8 cellular contexts compared by ENCODE assay signal in the genomic region with DNA sequence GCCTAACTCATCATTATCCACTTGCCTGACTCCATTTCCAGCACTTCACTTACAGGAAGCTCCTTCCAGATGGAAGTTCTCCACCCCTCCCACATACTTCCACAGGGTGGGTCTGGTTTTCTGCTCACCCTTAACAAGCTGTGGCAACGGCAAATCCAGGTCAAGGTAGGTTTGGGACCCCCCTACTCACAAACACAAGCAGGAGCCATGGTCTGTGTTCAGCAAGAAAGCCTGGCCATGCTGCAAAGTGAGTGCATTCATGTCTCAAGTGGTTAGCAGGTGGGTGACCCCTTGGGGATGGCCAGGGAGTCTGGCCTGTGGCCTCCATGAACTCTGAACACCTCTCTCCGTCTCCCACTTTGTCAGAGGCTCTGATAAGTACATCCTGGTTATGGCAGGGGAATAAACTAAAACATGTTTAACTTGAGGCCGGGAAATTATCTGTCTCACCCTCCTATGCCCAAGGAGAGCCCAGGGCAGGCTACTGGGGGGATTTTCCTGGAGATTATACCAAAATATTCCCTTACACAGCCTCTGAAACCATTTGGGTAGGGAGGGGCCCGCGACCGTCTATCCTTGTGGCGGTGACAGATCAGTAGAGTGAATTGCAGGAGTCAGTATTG. TPM values are rescaled to one million over a fixed set of nuclear protein-coding genes. Genes with fewer than 3 reads are reported as not detected.
DNase-seq lines count a peak whose midpoint lies in the region; ATAC-seq and TF ChIP-seq lines count a peak whose summit lies in the region.

No MANE protein-coding gene starts in this region.

- H3K9me3 Mint-ChIP-seq in activated CD4-positive, alpha-beta T cell treated with anti-CD3 and anti-CD28 coated beads, Interleukin-2, amount 10 ng/mL, durations not matched to agents 24 days and 14 days, result peaks cover 3% of the 10 kb centered on the region

- DNase-seq in activated CD4-positive, alpha-beta T cell treated with anti-CD3 and anti-CD28 coated beads, Interleukin-2, amount 10 ng/mL, durations not matched to agents 24 days and 14 days, result peak; percentile 63
- no peak for DNase-seq in activated CD4-positive, alpha-beta T cell treated with anti-CD3 and anti-CD28 coated beads, Interleukin-2, amount 50 U/mL, for 1 hour
- DNase-seq in ascending aorta (ENCODE audit: low spot score in 2 of 2) (no peak), left lung (no peak), tibial artery (no peak), MV-4-11 (lab: John Stamatoyannopoulos, UW) (no peak), HEK293T (ENCODE audit: extremely low spot score) (no peak)
- no peak for DNase-seq in stimulated activated naive CD4-positive, alpha-beta T cell treated with Interleukin-2 at 50 U/mL for 16 hours (lab: John Stamatoyannopoulos, UW)

- CTCF ChIA-PET in HEK293T (lab: Yijun Ruan, JAX), result no interaction called here

- H3K4me1 ChIP-seq in ascending aorta (peaks cover 3 to 10% of the 10 kb centered on the region in 2 donors), left lung (peaks cover 10 to 42% of the 10 kb centered on the region in 2 donors), tibial artery (peaks cover 0 to 22% (median 17%) of the 10 kb centered on the region in 4 donors)

- H3K9me3 ChIP-seq in ascending aorta, result no peaks in the 10 kb centered on the region
- no peaks in the 10 kb centered on the region for H3K9me3 ChIP-seq in left lung
- no peaks in the 10 kb centered on the region for H3K9me3 ChIP-seq in tibial artery

- H3K4me1 Mint-ChIP-seq in activated CD4-positive, alpha-beta T cell treated with anti-CD3 and anti-CD28 coated beads, Interleukin-2, amount 10 ng/mL, durations not matched to agents 24 days and 14 days, result peaks cover 51% of the 10 kb centered on the region

- peak overlapping the region; percentile 94 to 97 for H3K4me3 ChIP-seq in ascending aorta
- H3K4me3 ChIP-seq in left lung, result peak overlapping the region; percentile 70 to 84
- H3K4me3 ChIP-seq in tibial artery, result peak overlapping the region; percentile 80 to 99

- ATAC-seq in left lung, result no peak

- H3K27me3 Mint-ChIP-seq in activated CD4-positive, alpha-beta T cell treated with anti-CD3 and anti-CD28 coated beads, Interleukin-2, amount 10 ng/mL, durations not matched to agents 24 days and 14 days, result peaks cover 2% of the 10 kb centered on the region

- peak overlapping the region; percentile 93 for H3K27ac Mint-ChIP-seq in activated CD4-positive, alpha-beta T cell treated with anti-CD3 and anti-CD28 coated beads, Interleukin-2, amount 10 ng/mL, durations not matched to agents 24 days and 14 days

- POLR2A ChIA-PET in HEK293T (lab: Yijun Ruan, JAX), result interaction anchor here (1.5 kb wide), 1 partner anchor 12 kb away, joined by 5 read pairs; no protein-coding TSS in a partner anchor

- H3K36me3 Mint-ChIP-seq in activated CD4-positive, alpha-beta T cell treated with anti-CD3 and anti-CD28 coated beads, Interleukin-2, amount 10 ng/mL, durations not matched to agents 24 days and 14 days (ENCODE audit: low read depth), result peaks cover 34% of the 10 kb centered on the region

- no peak for TF ChIP-seq CTCF in ascending aorta (IDR thresholded peaks at IDR 0.05)
- TF ChIP-seq CTCF in left lung (IDR thresholded peaks at IDR 0.05), result no peak
- TF ChIP-seq CTCF in tibial artery (IDR thresholded peaks at IDR 0.05), result no peak

- H3K27ac ChIP-seq in ascending aorta (peak overlapping the region; percentile 93 to 98), left lung (peak overlapping the region; percentile 87), tibial artery (peak overlapping the region; percentile 84 to 97)

- H3K36me3 ChIP-seq in ascending aorta (no peaks in the 10 kb centered on the region), left lung (no peaks in the 10 kb centered on the region), tibial artery (no peaks in the 10 kb centered on the region)

- intact Hi-C loops in activated CD4-positive, alpha-beta T cell treated with anti-CD3 and anti-CD28 coated beads, Interleukin-2, amount 10 ng/mL, durations not matched to agents 24 days and 14 days (cut with micrococcal nuclease), result loop anchor here (1.0 to 10.0 kb wide), 5 partner anchors 40 to 642 kb away; partner anchors contain the start of genes ADD3 and SMC3
- intact Hi-C loops in ascending aorta (cut with DNase I) (loop anchor here (2.0 to 5.0 kb wide), 4 partner anchors 24 to 84 kb away; partner anchors contain the start of gene ADD3), left lung (cut with DNase I) (no loop called here), tibial artery (cut with DNase I; ENCODE audit: low total_unique reads) (loop anchor here (5.0 kb wide), 1 partner anchor 40 kb away; no protein-coding TSS in a partner anchor)

- H3K27me3 ChIP-seq in ascending aorta, result no peaks in the 10 kb centered on the region
- H3K27me3 ChIP-seq in left lung, result no peaks in the 10 kb centered on the region
- H3K27me3 ChIP-seq in tibial artery, result no peaks in the 10 kb centered on the region

- H3K4me3 Mint-ChIP-seq in activated CD4-positive, alpha-beta T cell treated with anti-CD3 and anti-CD28 coated beads, Interleukin-2, amount 10 ng/mL, durations not matched to agents 24 days and 14 days, result peak overlapping the region; percentile 95

TF ChIP-seq in HEK293T, 16 proteins besides CTCF, POLR2A, EP300 and RAD21:
- no peak for TF ChIP-seq ELF4 (IDR thresholded peaks at IDR 0.05)
- TF ChIP-seq CTBP1 (IDR thresholded peaks at IDR 0.05; ENCODE audit: borderline replicate concordance), result no peak
- no peak for TF ChIP-seq FOXA1 (IDR thresholded peaks at IDR 0.05)
- no peak for TF ChIP-seq ARNT (IDR thresholded peaks at IDR 0.05)
- no peak for TF ChIP-seq LEF1 (IDR thresholded peaks at IDR 0.05; ENCODE audit: borderline replicate concordance)
- no peak for TF ChIP-seq ZNF384 (IDR thresholded peaks at IDR 0.05)
- TF ChIP-seq HDGF (IDR thresholded peaks at IDR 0.05; ENCODE audit: borderline replicate concordance), result no peak
- no peak for TF ChIP-seq SP1 (IDR thresholded peaks at IDR 0.05)
- no peak for TF ChIP-seq TARDBP (IDR thresholded peaks at IDR 0.05)
- no peak for TF ChIP-seq FOXM1 (IDR thresholded peaks at IDR 0.05; ENCODE audit: borderline replicate concordance)
- TF ChIP-seq, protein P1, sequence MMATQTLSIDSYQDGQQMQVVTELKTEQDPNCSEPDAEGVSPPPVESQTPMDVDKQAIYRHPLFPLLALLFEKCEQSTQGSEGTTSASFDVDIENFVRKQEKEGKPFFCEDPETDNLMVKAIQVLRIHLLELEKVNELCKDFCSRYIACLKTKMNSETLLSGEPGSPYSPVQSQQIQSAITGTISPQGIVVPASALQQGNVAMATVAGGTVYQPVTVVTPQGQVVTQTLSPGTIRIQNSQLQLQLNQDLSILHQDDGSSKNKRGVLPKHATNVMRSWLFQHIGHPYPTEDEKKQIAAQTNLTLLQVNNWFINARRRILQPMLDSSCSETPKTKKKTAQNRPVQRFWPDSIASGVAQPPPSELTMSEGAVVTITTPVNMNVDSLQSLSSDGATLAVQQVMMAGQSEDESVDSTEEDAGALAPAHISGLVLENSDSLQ (IDR thresholded peaks at IDR 0.05), result no peak

RNA-seq across cellular contexts. Expression of gene XPNPEP1, which starts 0.8 kb away (rescaled TPM):
- 98.9 and 105 TPM in 2 replicates for total RNA-seq in activated CD4-positive, alpha-beta T cell treated with anti-CD3 and anti-CD28 coated beads, Interleukin-2, amount 10 ng/mL, durations not matched to agents 24 days and 14 days
- total RNA-seq in ascending aorta (212 TPM), left lung (10 to 100 TPM; 49.0 to 50.7 TPM)

Comparison
In these comparisons a context has a peak if more than half of its experiments do, and no peak if none do; other contexts are left out.
1. intact Hi-C loops: an anchor here in activated CD4-positive, alpha-beta T cell treated with anti-CD3 and anti-CD28 coated beads, Interleukin-2, amount 10 ng/mL, durations not matched to agents 24 days and 14 days (1.0 to 10.0 kb wide), ascending aorta (2.0 to 5.0 kb wide) and tibial artery (5.0 kb wide); none called in left lung.